5 cellular contexts compared by ENCODE assay signal in genomic region chr16:74404148-74404933, GRCh38. TPM values are rescaled to one million over a fixed set of nuclear protein-coding genes. Genes with fewer than 3 reads are reported as not detected.
"Had no signal": no experiment of that assay in that cellular context is flagged by ENCODE, and none has a peak within 500 bp of the region (broad histone marks: within the 10 kb centered on the region; RNA-seq: fewer than 3 reads in every experiment).

No MANE protein-coding gene starts in this region.

RNA-seq across cellular contexts. Expression of gene CLEC18B, which starts 16.9 kb away (rescaled TPM):
- total RNA-seq: LHCN-M2, RPMI7951, SJCRH30, SK-MEL-5 had no signal

RNA-seq across cellular contexts. Expression of gene NPIPB15, which starts 28.2 kb away (rescaled TPM):
- total RNA-seq: Right ventricle myocardium inferior, RPMI7951, SK-MEL-5 had no signal
